ENCODE assay signal across 32 cellular contexts in the genomic region with DNA sequence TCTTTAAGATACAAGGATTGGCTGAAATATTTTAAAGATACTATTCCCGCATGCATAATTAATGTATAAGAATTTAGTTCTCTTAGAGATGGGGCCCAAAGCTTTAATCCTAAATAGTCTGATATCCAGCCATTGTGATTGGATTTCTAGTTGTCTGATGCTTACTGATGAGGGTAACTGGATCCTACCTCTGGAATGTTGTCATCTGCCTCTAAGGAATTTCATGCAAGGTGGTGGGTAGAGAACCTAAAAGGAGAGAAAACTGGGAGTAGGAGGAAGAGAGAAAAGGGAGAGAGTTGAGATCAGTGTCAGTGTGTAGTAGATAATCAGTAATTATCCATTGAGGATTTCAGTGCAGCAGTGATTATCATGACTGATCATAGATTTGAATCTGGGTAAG.
"Had no signal": no experiment of that assay in that cellular context is flagged by ENCODE, and none has a peak within 500 bp of the region (broad histone marks: within the 10 kb centered on the region; RNA-seq: fewer than 3 reads in every experiment).

No MANE protein-coding gene starts in this region.

- FAIRE-seq: islet of Langerhans, kidney, pancreas had no signal

- H3K9me3 ChIP-seq: left lung, lower lobe of right lung, pancreas, prostate gland, stomach, testis, thyroid gland, transverse colon, upper lobe of left lung, vagina had no signal

- H3K4me3 Mint-ChIP-seq: immature natural killer cell; mesothelial cell of epicardium; naive B cell; natural killer cell; stimulated activated naive B cell treated with anti-CD40 and anti-IgM and Interleukin-4, amounts not matched to agents 10 μg/mL and 1 μg/mL and 100 μg/mL, for 72 hours had no signal

- H3K27me3 ChIP-seq: hepatocyte, left lung, pancreas, stomach, testis, thyroid gland, transverse colon, upper lobe of left lung, vagina had no signal

- H3K27me3 Mint-ChIP-seq: naive B cell; stimulated activated naive B cell treated with anti-CD40 and anti-IgM and Interleukin-4, amounts not matched to agents 10 μg/mL and 1 μg/mL and 100 μg/mL, for 72 hours had no signal

- H3K27ac ChIP-seq: hepatocyte, left lung, lower lobe of right lung, pancreas, prostate gland, skin epidermis, stomach, testis, thyroid gland, transverse colon, upper lobe of left lung, vagina had no signal

- H3K4me1 ChIP-seq: left lung, lower lobe of right lung, pancreas, prostate gland, stomach, testis, thyroid gland, transverse colon, upper lobe of left lung, vagina had no signal

- H3K4me3 ChIP-seq: hepatocyte, left lung, lower lobe of right lung, pancreas, prostate gland, skin epidermis, stomach, testis, thyroid gland, transverse colon, upper lobe of left lung, vagina had no signal

- DNase-seq: immature natural killer cell; kidney; left colon; left lung; lower lobe of right lung; mammary epithelial cell; mesenchymal stem cell; naive B cell; natural killer cell; nucleus accumbens; pancreas; posterior cingulate gyrus; retina; right cardiac atrium; stimulated activated CD4-positive, alpha-beta T cell treated with anti-CD3 and anti-CD28 coated beads, Interleukin-12 subunit alpha, Interleukin-12 subunit beta, amount 100 ng/mL, for 4 hours; stimulated activated CD4-positive, alpha-beta T cell treated with anti-CD3 and anti-CD28 coated beads, Interleukin-15, amount 100 ng/mL, for 24 hours; stimulated activated CD4-positive, alpha-beta T cell treated with anti-CD3 and anti-CD28 coated beads, Interleukin-2, amount 100 ng/mL, for 24 hours; stimulated activated CD4-positive, alpha-beta T cell treated with anti-CD3 and anti-CD28 coated beads, Interleukin-4, amount 100 ng/mL, for 1 hour; stimulated activated naive B cell treated with anti-CD40 and anti-IgM and Interleukin-4, amounts not matched to agents 10 μg/mL and 1 μg/mL and 100 μg/mL, for 72 hours; stimulated activated naive CD8-positive, alpha-beta T cell treated with anti-CD3 and anti-CD28 coated beads, Interleukin-15, Interleukin-2, amounts not matched to agents 100 U/mL and 50 U/mL, for 24 hours; stomach; testis; thyroid gland; transverse colon; upper lobe of left lung had no signal

- H3K36me3 ChIP-seq: left lung, lower lobe of right lung, pancreas, prostate gland, stomach, thyroid gland, transverse colon, upper lobe of left lung, vagina had no signal

- H3K36me3 Mint-ChIP-seq: immature natural killer cell; naive B cell; natural killer cell; stimulated activated naive B cell treated with anti-CD40 and anti-IgM and Interleukin-4, amounts not matched to agents 10 μg/mL and 1 μg/mL and 100 μg/mL, for 72 hours had no signal

- H3K4me1 Mint-ChIP-seq: immature natural killer cell; naive B cell; natural killer cell; stimulated activated naive B cell treated with anti-CD40 and anti-IgM and Interleukin-4, amounts not matched to agents 10 μg/mL and 1 μg/mL and 100 μg/mL, for 72 hours had no signal

- H3K9me3 Mint-ChIP-seq: naive B cell; stimulated activated naive B cell treated with anti-CD40 and anti-IgM and Interleukin-4, amounts not matched to agents 10 μg/mL and 1 μg/mL and 100 μg/mL, for 72 hours had no signal

- H3K27ac Mint-ChIP-seq: immature natural killer cell; mesothelial cell of epicardium; natural killer cell; stimulated activated naive B cell treated with anti-CD40 and anti-IgM and Interleukin-4, amounts not matched to agents 10 μg/mL and 1 μg/mL and 100 μg/mL, for 72 hours had no signal

- ATAC-seq: left colon; left lung; lower lobe of right lung; natural killer cell; pancreas; right cardiac atrium; sciatic nerve; stimulated activated naive B cell treated with anti-CD40 and anti-IgM and Interleukin-4, amounts not matched to agents 10 μg/mL and 1 μg/mL and 100 μg/mL, for 72 hours; stimulated activated naive CD8-positive, alpha-beta T cell treated with anti-CD3 and anti-CD28 coated beads, Interleukin-15, Interleukin-2, amounts not matched to agents 100 U/mL and 50 U/mL, for 24 hours had no signal
